8 cellular contexts compared by ENCODE assay signal in genomic region chr2:150486539-150487484, GRCh38. TPM values are rescaled to one million over a fixed set of nuclear protein-coding genes. Genes with fewer than 3 reads are reported as not detected.
DNase-seq lines count a peak whose midpoint lies in the region; ATAC-seq, FAIRE-seq and TF ChIP-seq lines count a peak whose summit lies in the region.

No MANE protein-coding gene starts in this region.

- intact Hi-C loops in thyroid gland (cut with DNase I): no loop called here

- H3K36me3 ChIP-seq in bronchial epithelial cell (ENCODE audit: control insufficient read depth, insufficient read depth, low read length) (peaks cover 21% of the 10 kb centered on the region), thyroid gland (no peaks in the 10 kb centered on the region)

- no peak for TF ChIP-seq POLR2A in thyroid gland (IDR thresholded peaks at IDR 0.05)

- H3K4me3 ChIP-seq in bronchial epithelial cell (ENCODE audit: low read depth, low read length): peak overlapping the region; percentile 95
- peak overlapping the region; percentile 34 to 71 (median 58) for H3K4me3 ChIP-seq in thyroid gland (replicated peaks in 1 of 3)

- TF ChIP-seq CTCF in bronchial epithelial cell (IDR thresholded peaks at IDR 0.05; ENCODE audit: insufficient read depth, low read length, severe bottlenecking) (no peak), thyroid gland (IDR thresholded peaks at IDR 0.05) (no peak)

- WGBS in thyroid gland, 2 donors: 1% methylated on average over 45 of the region's 45 CpGs

- H3K27ac ChIP-seq in thyroid gland: peak overlapping the region; percentile 43 to 84 (median 81)

- ATAC-seq in left lobe of liver: peak; percentile 26
- ATAC-seq in GM19324 (IDR thresholded peaks at IDR 0.05; ENCODE audit: low FRiP score, unreplicated experiment): no peak

- DNase-seq in ELR (ENCODE audit: low read depth): peak; percentile 49
- DNase-seq in NCI-H1694 (lab: John Stamatoyannopoulos, UW): peak; percentile 33
- DNase-seq in bronchial epithelial cell (ENCODE audit: low read depth): no peak
- DNase-seq in left lobe of liver (ENCODE audit: low spot score): peak; percentile 53
- peak; percentile 21 to 38 for DNase-seq in thyroid gland
- no peak for DNase-seq in KBM-7
- DNase-seq in activated CD8-positive, alpha-beta memory T cell treated with anti-CD3 and anti-CD28 coated beads, Interleukin-2, amount 50 U/mL, for 48 hours: no peak

- in situ Hi-C loops in KBM-7 (cut with MboI; ENCODE audit: low pct_unique_long_range_greater_than_20kb, low sequenced_read_pairs): no loop called here

- no peaks in the 10 kb centered on the region for H3K9me3 ChIP-seq in thyroid gland

- peaks cover 0 to 7% of the 10 kb centered on the region in 2 donors for H3K4me1 ChIP-seq in thyroid gland

- H3K27me3 ChIP-seq in bronchial epithelial cell (ENCODE audit: control insufficient read depth, insufficient read depth, low read length) (no peaks in the 10 kb centered on the region), thyroid gland (no peaks in the 10 kb centered on the region)

- FAIRE-seq in bronchial epithelial cell (lab: Jason Lieb, UNC): no peak

RNA-seq across cellular contexts. Expression of gene RND3, which starts 0.7 kb away (rescaled TPM):
- 217 and 260 TPM in 2 replicates for total RNA-seq in bronchial epithelial cell
- 19.2 TPM for total RNA-seq in left lobe of liver
- 10 to 100 TPM in 2 of 4 donors, 1 to 10 TPM in 2; 7.6 to 16.4 (median 11.4) TPM for total RNA-seq in thyroid gland

Comparison
In these comparisons a context has a peak if more than half of its experiments do, and no peak if none do; other contexts are left out.
1. DNase-seq: peak in ELR (single experiment), NCI-H1694 (single experiment), left lobe of liver (single experiment) and thyroid gland (2 of 2); none in bronchial epithelial cell (single experiment), KBM-7 (single experiment) and activated CD8-positive, alpha-beta memory T cell treated with anti-CD3 and anti-CD28 coated beads, Interleukin-2, amount 50 U/mL, for 48 hours (single experiment).
2. RNA of gene RND3, which starts 0.7 kb away (total RNA-seq): 217 to 260 TPM in bronchial epithelial cell; 19.2 TPM in left lobe of liver (single experiment) and 7.6 to 16.4 TPM in thyroid gland; every median in the first group is over 10 times any median in the second.